27 cellular contexts compared by ENCODE assay signal in the genomic region with DNA sequence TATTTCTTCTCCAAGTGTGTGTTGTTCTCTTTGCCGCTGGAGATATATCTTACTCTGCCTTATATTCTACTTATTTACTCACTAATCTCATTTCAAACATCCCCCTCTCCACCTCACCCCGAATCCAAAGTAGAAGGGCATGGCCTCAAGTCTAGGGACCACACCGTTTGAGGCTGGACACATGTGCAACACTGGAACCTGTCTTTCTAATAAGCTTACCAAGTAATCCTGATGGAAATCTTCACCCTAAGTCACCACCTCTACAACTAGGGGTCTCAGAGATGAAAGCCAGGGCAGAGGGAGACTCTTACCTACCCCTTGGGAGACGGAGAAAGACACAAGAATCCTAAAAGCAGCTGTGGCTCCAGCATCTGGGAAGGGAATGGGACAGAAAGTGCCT. TPM values are rescaled to one million over a fixed set of nuclear protein-coding genes. Genes with fewer than 3 reads are reported as not detected.
"Had no signal": no experiment of that assay in that cellular context is flagged by ENCODE, and none has a peak within 500 bp of the region (broad histone marks: within the 10 kb centered on the region; RNA-seq: fewer than 3 reads in every experiment).

No MANE protein-coding gene starts in this region.

- DNase-seq: cortex of kidney; dorsolateral prefrontal cortex; effector CD4-positive, alpha-beta T cell; foreskin fibroblast; gastrocnemius medialis; heart left ventricle; left cardiac atrium; left lung; mesendoderm; midbrain; naive thymus-derived CD4-positive, alpha-beta T cell; nucleus accumbens; stimulated activated CD4-positive, alpha-beta T cell treated with anti-CD3 and anti-CD28 coated beads, Interleukin-2, amount 100 ng/mL, for 24 hours; stimulated activated CD4-positive, alpha-beta T cell treated with anti-CD3 and anti-CD28 coated beads, Interleukin-4, amount 100 ng/mL, for 24 hours; stimulated activated naive CD4-positive, alpha-beta T cell treated with Interleukin-2 at 50 U/mL for 16 hours; stomach; testis; tibial artery had no signal

- ATAC-seq: gastrocnemius medialis; naive thymus-derived CD4-positive, alpha-beta T cell; sciatic nerve; stimulated activated effector memory CD8-positive, alpha-beta T cell treated with anti-CD3 and anti-CD28 coated beads, Interleukin-12 subunit alpha, Interleukin-12 subunit beta, amount 100 ng/mL, for 72 hours had no signal

- H3K36me3 Mint-ChIP-seq: naive thymus-derived CD4-positive, alpha-beta T cell; stimulated activated effector memory CD8-positive, alpha-beta T cell treated with anti-CD3 and anti-CD28 coated beads, Interleukin-12 subunit alpha, Interleukin-12 subunit beta, amount 100 ng/mL, for 72 hours had no signal

- H3K9me3 ChIP-seq: gastrocnemius medialis, heart left ventricle, left lung, prostate gland, right atrium auricular region, stomach, testis, tibial artery had no signal

- H3K4me3 Mint-ChIP-seq: naive thymus-derived CD4-positive, alpha-beta T cell; nephron; stimulated activated effector memory CD8-positive, alpha-beta T cell treated with anti-CD3 and anti-CD28 coated beads, Interleukin-12 subunit alpha, Interleukin-12 subunit beta, amount 100 ng/mL, for 72 hours; type B pancreatic cell had no signal

- H3K4me3 ChIP-seq: dorsolateral prefrontal cortex, gastrocnemius medialis, heart left ventricle, hepatocyte, left lung, prostate gland, right atrium auricular region, stomach, testis, tibial artery had no signal

- H3K27ac Mint-ChIP-seq: naive thymus-derived CD4-positive, alpha-beta T cell; nephron; stimulated activated effector memory CD8-positive, alpha-beta T cell treated with anti-CD3 and anti-CD28 coated beads, Interleukin-12 subunit alpha, Interleukin-12 subunit beta, amount 100 ng/mL, for 72 hours; type B pancreatic cell had no signal

- H3K9me3 Mint-ChIP-seq: naive thymus-derived CD4-positive, alpha-beta T cell; nephron; stimulated activated effector memory CD8-positive, alpha-beta T cell treated with anti-CD3 and anti-CD28 coated beads, Interleukin-12 subunit alpha, Interleukin-12 subunit beta, amount 100 ng/mL, for 72 hours; type B pancreatic cell had no signal

- H3K27me3 ChIP-seq: right atrium auricular region, testis had no signal

- H3K27ac ChIP-seq: dorsolateral prefrontal cortex, gastrocnemius medialis, heart left ventricle, hepatocyte, left lung, prostate gland, testis, tibial artery had no signal

- H3K36me3 ChIP-seq: gastrocnemius medialis, heart left ventricle, left lung, prostate gland, right atrium auricular region, stomach, tibial artery had no signal

RNA-seq across cellular contexts. Expression of gene PROM1, which starts 6.0 kb away (rescaled TPM):
- total RNA-seq: lung microvascular endothelial cell, osteocyte had no signal
